1 cellular context compared by ENCODE assay signal in the genomic region with DNA sequence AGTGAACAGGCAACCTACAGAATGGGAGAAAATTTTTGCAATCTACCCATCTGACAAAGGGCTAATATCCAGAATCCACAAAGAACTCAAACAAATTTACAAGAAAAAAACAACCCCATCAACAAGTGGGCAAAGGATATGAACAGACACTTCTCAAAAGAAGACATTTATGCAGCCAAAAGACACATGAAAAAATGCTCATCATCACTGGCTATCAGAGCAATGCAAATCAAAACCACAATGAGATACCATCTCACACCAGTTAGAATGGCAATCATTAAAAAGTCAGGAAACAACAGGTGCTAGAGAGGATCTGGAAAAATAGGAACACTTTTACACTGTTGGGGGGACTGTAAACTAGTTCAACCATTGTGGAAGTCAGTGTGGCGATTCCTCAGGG.
A peak's percentile ranks its signal among the peaks of the same experiment; 100 is the strongest.
TF ChIP-seq lines count a peak whose summit lies in the region.
"Not testable (repeated sequence)": the region's sequence is repeated elsewhere in the genome, so short reads cannot be mapped to it uniquely, and the experiment has no call there.

No MANE protein-coding gene starts in this region.

- not testable (repeated sequence) for H3K4me3 ChIP-seq in HEK293 (ENCODE audit: low read depth, low read length)

- not testable (repeated sequence) for H3K27ac ChIP-seq in HEK293 (ENCODE audit: extremely low read depth, low read depth, low read length)

- POLR2A ChIA-PET in HEK293 (lab: Yijun Ruan, JAX) = not testable (repeated sequence)

- H3K9me3 ChIP-seq in HEK293 (ENCODE audit: control insufficient read depth, insufficient read depth, low read depth, low read length) = not testable (repeated sequence)

- CTCF ChIA-PET in HEK293 (lab: Yijun Ruan, JAX) = not testable (repeated sequence)

- not testable (repeated sequence) for H3K4me1 ChIP-seq in HEK293 (ENCODE audit: control insufficient read depth, insufficient read depth, low read length)

- TF ChIP-seq CTCF in HEK293 (tag by site-specific recombination; IDR thresholded peaks at IDR 0.05) = not testable (repeated sequence)

- not testable (repeated sequence) for H3K36me3 ChIP-seq in HEK293 (ENCODE audit: control insufficient read depth in 2 of 2, insufficient read depth in 1 of 2, low read length in 2 of 2)

TF ChIP-seq in HEK293, 187 proteins besides CTCF, POLR2A, EP300 and RAD21:
- peak; percentile 71; the same call in 1 of the 2 replicates for TF ChIP-seq SCRT1 (tag by site-specific recombination; IDR thresholded peaks at IDR 0.05; ENCODE audit: borderline replicate concordance)
- peak; percentile 85 for TF ChIP-seq SCRT2 (tag by site-specific recombination; IDR thresholded peaks at IDR 0.05)
